In the genomic region with DNA sequence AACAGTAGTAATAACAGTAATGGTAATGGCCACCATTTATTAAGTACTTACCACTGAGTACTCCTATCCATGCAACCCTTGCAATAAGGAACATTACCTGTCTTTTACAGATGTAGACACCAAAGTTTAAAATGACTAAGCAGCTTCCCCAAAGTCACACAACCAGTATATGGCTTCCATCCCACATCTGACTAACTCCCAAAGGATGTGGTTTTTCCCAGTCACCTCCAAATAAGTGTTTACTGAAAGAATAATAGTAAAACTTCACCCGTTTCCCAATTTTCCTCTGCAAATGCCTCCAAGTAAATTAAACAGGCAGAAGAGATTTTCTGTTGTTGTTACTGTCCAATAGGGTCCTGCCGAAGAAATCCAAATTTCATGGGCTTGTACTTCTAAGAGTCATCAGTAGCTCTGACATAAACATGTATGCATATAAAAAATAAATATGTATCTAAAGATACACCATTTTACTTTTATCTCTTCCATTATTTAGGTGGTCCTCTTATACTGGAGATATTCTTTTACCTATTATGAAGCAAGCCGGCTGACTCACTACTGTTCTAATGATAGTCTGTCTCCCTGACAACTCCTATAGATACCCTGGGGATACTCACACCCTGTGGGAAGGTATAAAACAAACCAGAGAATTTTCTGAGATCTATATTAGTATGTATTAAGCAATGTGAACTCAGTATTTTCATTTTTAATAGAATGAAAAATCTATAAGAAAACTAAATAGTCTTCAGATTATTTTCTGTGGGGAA, we compare ENCODE assay signal across 1 cellular context.
TF ChIP-seq lines count a peak whose summit lies in the region.

No MANE protein-coding gene starts in this region.

TF ChIP-seq in IMR-90, 13 proteins besides CTCF, POLR2A, EP300 and RAD21:
- peak; percentile 33; the same call in 1 of the 2 replicates for TF ChIP-seq FOS (IDR thresholded peaks at IDR 0.05; ENCODE audit: low read depth, low read length)
- TF ChIP-seq CHD1 (IDR thresholded peaks at IDR 0.05; ENCODE audit: low read depth, low read length) = no peak
- no peak for TF ChIP-seq SMC3 (IDR thresholded peaks at IDR 0.05; ENCODE audit: low read depth, low read length)
- TF ChIP-seq CEBPB (IDR thresholded peaks at IDR 0.05; ENCODE audit: low read depth, low read length) = peak; percentile 52; the same call in 1 of the 2 replicates
- peak; percentile 60 for TF ChIP-seq NFE2L2 (IDR thresholded peaks at IDR 0.05; ENCODE audit: low read depth, low read length)
